29 cellular contexts compared by ENCODE assay signal in the genomic region with DNA sequence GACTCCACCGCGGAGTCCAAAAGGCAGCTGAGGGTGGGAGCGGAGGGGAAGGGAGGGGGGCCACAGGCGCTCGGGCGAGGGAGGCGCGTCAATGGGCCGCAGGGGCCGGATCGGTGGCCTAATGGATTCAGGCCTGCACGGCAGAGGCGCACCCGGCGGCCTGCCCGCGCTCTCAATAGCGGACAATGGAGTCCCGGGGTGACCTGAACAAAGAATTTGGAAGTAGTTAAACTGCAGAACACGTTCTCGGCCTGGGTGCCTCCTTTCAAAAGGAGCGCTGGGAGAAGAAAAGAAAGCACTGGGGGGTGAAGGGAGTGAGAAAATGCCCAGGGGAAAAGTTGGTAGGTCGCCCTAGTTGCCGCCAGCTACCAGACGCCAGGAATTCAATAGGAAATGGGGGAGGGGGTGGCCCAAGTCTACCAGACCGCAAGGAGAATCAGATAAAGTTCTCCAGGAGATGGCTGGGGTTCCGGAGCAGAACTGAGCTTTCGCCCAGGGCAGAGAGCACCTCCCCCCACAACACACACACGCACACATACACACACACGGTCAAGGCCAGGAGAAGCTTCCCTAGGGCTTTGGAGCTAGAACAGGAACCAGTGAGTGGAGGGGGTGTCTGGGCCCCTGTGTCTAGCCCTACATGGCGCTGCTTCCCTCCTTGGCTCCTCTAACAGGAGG. TPM values are rescaled to one million over a fixed set of nuclear protein-coding genes. Genes with fewer than 3 reads are reported as not detected.
A peak's percentile ranks its signal among the peaks of the same experiment; 100 is the strongest.
DNase-seq lines count a peak whose midpoint lies in the region; ATAC-seq, FAIRE-seq and TF ChIP-seq lines count a peak whose summit lies in the region.
"Had no signal": no experiment of that assay in that cellular context is flagged by ENCODE, and none has a peak within 500 bp of the region (broad histone marks: within the 10 kb centered on the region; RNA-seq: fewer than 3 reads in every experiment).

No MANE protein-coding gene starts in this region.

- no peak for TF ChIP-seq CTCF in astrocyte (IDR thresholded peaks at IDR 0.05; ENCODE audit: insufficient read depth, low read depth, low read length)
- TF ChIP-seq CTCF in kidney (IDR thresholded peaks at IDR 0.05; ENCODE audit: borderline replicate concordance, extremely low read depth, insufficient read depth): no peak
- TF ChIP-seq CTCF in type B pancreatic cell (conservative IDR thresholded peaks at IDR 0.05): no peak

- no peak for ATAC-seq in GM21529 (IDR thresholded peaks at IDR 0.05; ENCODE audit: unreplicated experiment)
- ATAC-seq: lower lobe of right lung had no signal

- H3K79me2 ChIP-seq in astrocyte (ENCODE audit: insufficient read depth, low read length) (no peaks in the 10 kb centered on the region), trophoblast cell (ENCODE audit: control insufficient read depth, insufficient read depth, low read length, poor library complexity) (no peaks in the 10 kb centered on the region)
- H3K79me2 ChIP-seq: hepatocyte had no signal

- H3K27ac ChIP-seq in astrocyte (ENCODE audit: low read depth, low read length) (no peak overlapping the region), kidney (ENCODE audit: low read depth in 2 of 2, low read length in 2 of 2) (no peak overlapping the region), trophoblast cell (ENCODE audit: low read depth, low read length) (no peak overlapping the region)
- H3K27ac ChIP-seq: epithelial cell of prostate, hepatocyte, HL-60, lower lobe of right lung, upper lobe of left lung had no signal

- no peaks in the 10 kb centered on the region for H3K79me1 ChIP-seq in trophoblast cell (ENCODE audit: low read length)

- no peak overlapping the region for H4K8ac ChIP-seq in trophoblast cell (ENCODE audit: low read depth, low read length)

- no peak overlapping the region for H4K12ac ChIP-seq in trophoblast cell (ENCODE audit: low read depth, low read length)

- H2BK5ac ChIP-seq in trophoblast cell (ENCODE audit: low read depth, low read length, poor library complexity): no peak overlapping the region

- DNase-seq in activated naive CD8-positive, alpha-beta T cell treated with anti-CD3 and anti-CD28 coated beads for 36 hours: no peak
- DNase-seq in astrocyte (ENCODE audit: low read depth): no peak
- peak; percentile 21 for DNase-seq in kidney
- DNase-seq in type B pancreatic cell (ENCODE audit: extremely low spot score, unreplicated experiment): no peak
- DNase-seq in trophoblast cell: no peak
- DNase-seq in hepatic stellate cell (ENCODE audit: low spot score): no peak
- DNase-seq: activated CD8-positive, alpha-beta memory T cell treated with anti-CD3 and anti-CD28 coated beads for 24 hours; activated naive CD4-positive, alpha-beta T cell treated with anti-CD3 and anti-CD28 coated beads, Interleukin-2, amount 10 ng/mL, durations not matched to agents 7 days and 5 days; activated T-cell treated with anti-CD3 and anti-CD28 coated beads, Interleukin-2, amount 50 U/mL, for 4 hours; Caco-2; DND-41; GOT3; IMR-90; lower lobe of right lung; NCI-H1436 treated with DMSO at 0.1 percent for 48 hours; RPMI8226; SK-N-SH; small intestine; stimulated activated CD4-positive, alpha-beta T cell treated with anti-CD3 and anti-CD28 coated beads, Interleukin-2, amount 100 ng/mL, for 48 hours; stimulated activated naive CD4-positive, alpha-beta T cell treated with Interleukin-2 at 50 U/mL for 16 hours; T1000 had no signal

- no peak overlapping the region for H2AFZ ChIP-seq in astrocyte (ENCODE audit: low read depth, low read length)
- H2AFZ ChIP-seq in trophoblast cell (ENCODE audit: insufficient read depth, low read length, poor library complexity): no peak overlapping the region
- H2AFZ ChIP-seq: hepatocyte had no signal

- H3K27ac Mint-ChIP-seq in activated naive CD8-positive, alpha-beta T cell: no peak overlapping the region
- no peak overlapping the region for H3K27ac Mint-ChIP-seq in activated naive CD8-positive, alpha-beta T cell treated with anti-CD3 and anti-CD28 coated beads for 36 hours
- H3K27ac Mint-ChIP-seq in astrocyte (ENCODE audit: unreplicated experiment) (peak overlapping the region; percentile 34), type B pancreatic cell (no peak overlapping the region)

- no peak overlapping the region for H2BK12ac ChIP-seq in trophoblast cell (ENCODE audit: low read length)

- intact Hi-C loops in kidney (cut with DNase I): loop anchor here (10.0 kb wide), 1 partner anchor 64 kb away; no protein-coding TSS in a partner anchor

- H3K27me3 ChIP-seq in astrocyte (ENCODE audit: insufficient read depth, low read length): peaks cover 86% of the 10 kb centered on the region
- peaks cover 75% of the 10 kb centered on the region for H3K27me3 ChIP-seq in trophoblast cell (ENCODE audit: insufficient read depth, low read length)

- H4K20me1 ChIP-seq in astrocyte (ENCODE audit: insufficient read depth, low read length): peaks cover 9% of the 10 kb centered on the region

- no CpG with 5 or more reads among the region's 31 CpGs for WGBS in trophoblast cell (ENCODE audit: extremely low coverage, insufficient coverage, insufficient read length)

- H3K36me3 Mint-ChIP-seq in activated naive CD8-positive, alpha-beta T cell: no peaks in the 10 kb centered on the region
- H3K36me3 Mint-ChIP-seq in activated naive CD8-positive, alpha-beta T cell treated with anti-CD3 and anti-CD28 coated beads for 36 hours: no peaks in the 10 kb centered on the region
- no peaks in the 10 kb centered on the region for H3K36me3 Mint-ChIP-seq in astrocyte (ENCODE audit: low read depth, unreplicated experiment)
- no peaks in the 10 kb centered on the region for H3K36me3 Mint-ChIP-seq in type B pancreatic cell
- H3K36me3 Mint-ChIP-seq: activated naive CD4-positive, alpha-beta T cell treated with anti-CD3 and anti-CD28 coated beads, Interleukin-2, amount 10 ng/mL, durations not matched to agents 7 days and 5 days had no signal

- no peak overlapping the region for H4K91ac ChIP-seq in trophoblast cell (ENCODE audit: low read depth, low read length)

- H3K18ac ChIP-seq in trophoblast cell (ENCODE audit: low read length): no peak overlapping the region

- H3K4ac ChIP-seq in trophoblast cell (ENCODE audit: low read depth, low read length): no peak overlapping the region

- H3K9ac ChIP-seq in astrocyte (ENCODE audit: low read length) (no peak overlapping the region), kidney (ENCODE audit: low read length in 2 of 2) (no peak overlapping the region), trophoblast cell (ENCODE audit: low read length) (no peak overlapping the region)
- H3K9ac ChIP-seq: SK-N-SH had no signal

- H3K23ac ChIP-seq in trophoblast cell (ENCODE audit: low read length): no peak overlapping the region

- H3K4me3 ChIP-seq in astrocyte (ENCODE audit: insufficient read depth, low read depth, low read length) (no peak overlapping the region), kidney (ENCODE audit: low read length in 2 of 2) (no peak overlapping the region), trophoblast cell (ENCODE audit: low read depth, low read length) (no peak overlapping the region)
- H3K4me3 ChIP-seq: hepatocyte, lower lobe of right lung, upper lobe of left lung had no signal

- peak overlapping the region; percentile 52 for H3K4me3 Mint-ChIP-seq in activated naive CD8-positive, alpha-beta T cell
- no peak overlapping the region for H3K4me3 Mint-ChIP-seq in activated naive CD8-positive, alpha-beta T cell treated with anti-CD3 and anti-CD28 coated beads for 36 hours
- no peak overlapping the region for H3K4me3 Mint-ChIP-seq in astrocyte (ENCODE audit: unreplicated experiment)
- H3K4me3 Mint-ChIP-seq in type B pancreatic cell: peak overlapping the region; percentile 57
- H3K4me3 Mint-ChIP-seq: activated naive CD4-positive, alpha-beta T cell treated with anti-CD3 and anti-CD28 coated beads, Interleukin-2, amount 10 ng/mL, durations not matched to agents 7 days and 5 days; activated T-cell treated with anti-CD3 and anti-CD28 coated beads, Interleukin-2, amount 50 U/mL, for 4 hours had no signal

- H3K4me2 ChIP-seq in astrocyte (ENCODE audit: low read length) (no peak overlapping the region), trophoblast cell (ENCODE audit: low read length) (no peak overlapping the region)
- H3K4me2 ChIP-seq: hepatocyte had no signal

- no peak for FAIRE-seq in astrocyte (lab: Jason Lieb, UNC)
- FAIRE-seq in kidney (lab: Jason Lieb, UNC): no peak
- FAIRE-seq: A204.1, islet of Langerhans, small intestine had no signal

- no peak overlapping the region for H2AK5ac ChIP-seq in trophoblast cell (ENCODE audit: low read length)

- H3K9me3 Mint-ChIP-seq in activated naive CD8-positive, alpha-beta T cell (ENCODE audit: low read depth): no peaks in the 10 kb centered on the region
- no peaks in the 10 kb centered on the region for H3K9me3 Mint-ChIP-seq in activated naive CD8-positive, alpha-beta T cell treated with anti-CD3 and anti-CD28 coated beads for 36 hours
- H3K9me3 Mint-ChIP-seq in astrocyte (ENCODE audit: unreplicated experiment) (no peaks in the 10 kb centered on the region), type B pancreatic cell (no peaks in the 10 kb centered on the region)
- H3K9me3 Mint-ChIP-seq: activated naive CD4-positive, alpha-beta T cell treated with anti-CD3 and anti-CD28 coated beads, Interleukin-2, amount 10 ng/mL, durations not matched to agents 7 days and 5 days; activated T-cell treated with anti-CD3 and anti-CD28 coated beads, Interleukin-2, amount 50 U/mL, for 4 hours had no signal

- no peaks in the 10 kb centered on the region for H3K9me3 ChIP-seq in astrocyte (ENCODE audit: insufficient read depth, low read depth, low read length)
- no peaks in the 10 kb centered on the region for H3K9me3 ChIP-seq in kidney (ENCODE audit: control insufficient read depth in 1 of 2, low read length in 2 of 2)
- peaks cover 14% of the 10 kb centered on the region for H3K9me3 ChIP-seq in trophoblast cell (ENCODE audit: insufficient read depth, low read depth, low read length)
- H3K9me3 ChIP-seq: Caco-2, lower lobe of right lung, SK-N-SH, upper lobe of left lung had no signal

- no peaks in the 10 kb centered on the region for H3K36me3 ChIP-seq in astrocyte (ENCODE audit: insufficient read depth, low read length)
- no peaks in the 10 kb centered on the region for H3K36me3 ChIP-seq in kidney (ENCODE audit: control insufficient read depth in 1 of 2, insufficient read depth in 2 of 2, low read length in 2 of 2)
- no peaks in the 10 kb centered on the region for H3K36me3 ChIP-seq in trophoblast cell (ENCODE audit: control insufficient read depth in 1 of 2, insufficient read depth in 2 of 2, low read length in 2 of 2)
- H3K36me3 ChIP-seq: lower lobe of right lung, upper lobe of left lung had no signal

- peaks cover 12% of the 10 kb centered on the region for H3K4me1 Mint-ChIP-seq in activated naive CD8-positive, alpha-beta T cell (ENCODE audit: low read depth)
- H3K4me1 Mint-ChIP-seq in activated naive CD8-positive, alpha-beta T cell treated with anti-CD3 and anti-CD28 coated beads for 36 hours: peaks cover 11% of the 10 kb centered on the region
- H3K4me1 Mint-ChIP-seq in astrocyte (ENCODE audit: low read depth, unreplicated experiment) (no peaks in the 10 kb centered on the region), type B pancreatic cell (ENCODE audit: unreplicated experiment) (no peaks in the 10 kb centered on the region)

- H3K4me1 ChIP-seq in astrocyte (ENCODE audit: insufficient read depth, low read length) (no peaks in the 10 kb centered on the region), kidney (ENCODE audit: control insufficient read depth in 1 of 2, insufficient read depth in 1 of 2, low read depth in 1 of 2, low read length in 2 of 2) (peaks cover 0 to 2% of the 10 kb centered on the region in 2 donors), trophoblast cell (ENCODE audit: control insufficient read depth in 1 of 2, insufficient read depth in 2 of 2, low read length in 2 of 2) (no peaks in the 10 kb centered on the region)
- H3K4me1 ChIP-seq: Caco-2 had no signal

- peaks cover 50% of the 10 kb centered on the region for H3K27me3 Mint-ChIP-seq in activated naive CD8-positive, alpha-beta T cell
- peaks cover 91% of the 10 kb centered on the region for H3K27me3 Mint-ChIP-seq in activated naive CD8-positive, alpha-beta T cell treated with anti-CD3 and anti-CD28 coated beads for 36 hours
- H3K27me3 Mint-ChIP-seq in astrocyte (ENCODE audit: low read depth, unreplicated experiment) (peaks cover 84% of the 10 kb centered on the region), type B pancreatic cell (peaks cover 92% of the 10 kb centered on the region)

- H3K14ac ChIP-seq in trophoblast cell (ENCODE audit: low read length): no peak overlapping the region

- H2BK120ac ChIP-seq in trophoblast cell (ENCODE audit: insufficient read depth, low read length, poor library complexity): no peak overlapping the region

RNA-seq across cellular contexts. Expression of gene POLG, which starts 25.8 kb away (rescaled TPM):
- 100 to 1,000 TPM in 1 of 2 experiments, 10 to 100 TPM in 1; 96.1 to 102 TPM for total RNA-seq in activated naive CD8-positive, alpha-beta T cell treated with anti-CD3 and anti-CD28 coated beads for 36 hours
- 48.5 and 54.4 TPM in 2 replicates for total RNA-seq in astrocyte
- total RNA-seq in kidney: 72.4 TPM
- polyA plus RNA-seq in kidney (ENCODE audit: insufficient read depth, low read depth, low replicate concordance): 28.6 TPM
- total RNA-seq in type B pancreatic cell (ENCODE audit: low replicate concordance): 55.0 and 59.0 TPM in 2 replicates
- polyA plus RNA-seq in trophoblast cell (2013): 27.9 and 28.6 TPM in 2 replicates

Comparison
In these comparisons a context has a peak if more than half of its experiments do, and no peak if none do; other contexts are left out.
1. H3K4me3 Mint-ChIP-seq: peak in activated naive CD8-positive, alpha-beta T cell (single experiment) and type B pancreatic cell (single experiment); none in activated naive CD8-positive, alpha-beta T cell treated with anti-CD3 and anti-CD28 coated beads for 36 hours (single experiment) and astrocyte (single experiment).